In genomic region chr22:37678372-37678771, GRCh38 we compare ENCODE assay signal across 13 cellular contexts. TPM values are rescaled to one million over a fixed set of nuclear protein-coding genes. Genes with fewer than 3 reads are reported as not detected.
DNase-seq lines count a peak whose midpoint lies in the region; ATAC-seq and TF ChIP-seq lines count a peak whose summit lies in the region.
"Had no signal": no experiment of that assay in that cellular context is flagged by ENCODE, and none has a peak within 500 bp of the region (broad histone marks: within the 10 kb centered on the region; RNA-seq: fewer than 3 reads in every experiment).

No MANE protein-coding gene starts in this region.

- H3K4me2 ChIP-seq in SK-N-SH: peak overlapping the region; percentile 98

- H3K36me3 ChIP-seq in SK-N-SH (replicated peaks in 1 of 2; ENCODE audit: control insufficient read depth in 1 of 2, insufficient read depth in 2 of 2, low read length in 1 of 2) (peaks cover 17 to 29% of the 10 kb centered on the region in 2 experiments), stomach smooth muscle (ENCODE audit: control insufficient read depth in 2 of 2, insufficient read depth in 2 of 2, low read length in 2 of 2) (peaks cover 8 to 11% of the 10 kb centered on the region in 2 donors)

- WGBS in SK-N-SH (ENCODE audit: low lambda C conversion rate): 98% methylated on average over 6 of the region's 18 CpGs

- H3K9me3 Mint-ChIP-seq in WTC11: no peaks in the 10 kb centered on the region

- H3K4me3 ChIP-seq in SK-N-SH (ENCODE audit: low read depth in 2 of 2, low read length in 1 of 2): peak overlapping the region in 1 of 2 experiments; percentile 92; a peak in 3 of 4 replicates
- peak overlapping the region; percentile 88 for H3K4me3 ChIP-seq in fibroblast of villous mesenchyme (ENCODE audit: low read depth, low read length)
- peak overlapping the region; percentile 19 to 54 for H3K4me3 ChIP-seq in stomach smooth muscle (ENCODE audit: low read length in 2 of 2)

- H3K27me3 Mint-ChIP-seq in WTC11 (ENCODE audit: low read depth): peaks cover 18% of the 10 kb centered on the region

- H3K27ac ChIP-seq in SK-N-SH (ENCODE audit: low read depth in 2 of 2, low read length in 1 of 2) (peak overlapping the region in 1 of 2 experiments; percentile 94; a peak in 2 of 4 replicates), stomach smooth muscle (ENCODE audit: low read length) (no peak overlapping the region)

- H3K4me3 Mint-ChIP-seq in WTC11: peak overlapping the region; percentile 45

- H2AFZ ChIP-seq in SK-N-SH (ENCODE audit: low read depth): no peak overlapping the region

- ATAC-seq in SK-N-SH treated with all-trans-retinoic acid at 6 μM for 48 hours: no peak
- ATAC-seq in WTC11: no peak

- CTCF ChIA-PET in SK-N-SH (lab: Yijun Ruan, JAX): interaction anchor here (1.8 to 44.3 kb wide), 2 partner anchors 17 to 45 kb away, joined by 6 to 898 read pairs; partner anchors contain the start of gene SH3BP1
- CTCF ChIA-PET in WTC11 (lab: Charles Lee): interaction anchor here (0.7 to 6.8 kb wide), 2 partner anchors 36 to 275 kb away, joined by 3 to 51 read pairs; partner anchors contain the start of genes C22orf23 and POLR2F

- peaks cover 16 to 22% of the 10 kb centered on the region in 2 experiments; a peak in 2 of 4 replicates for H3K4me1 ChIP-seq in SK-N-SH (ENCODE audit: control insufficient read depth in 1 of 2, insufficient read depth in 2 of 2, low read depth in 1 of 2, low read length in 1 of 2)
- peaks cover 53% of the 10 kb centered on the region for H3K4me1 ChIP-seq in stomach smooth muscle (ENCODE audit: control insufficient read depth, insufficient read depth, low read length)

- H4K20me1 ChIP-seq in SK-N-SH (ENCODE audit: insufficient read depth): peaks cover 45% of the 10 kb centered on the region

- POLR2A ChIA-PET in SK-N-SH (lab: Yijun Ruan, JAX): no interaction called here
- POLR2A ChIA-PET in WTC11 (lab: Charles Lee): interaction anchor here (1.0 kb wide), 1 partner anchor 71 kb away, joined by 5 read pairs; no protein-coding TSS in a partner anchor

- peaks cover 13% of the 10 kb centered on the region for H3K4me1 Mint-ChIP-seq in WTC11

- no peaks in the 10 kb centered on the region for H3K36me3 Mint-ChIP-seq in WTC11

- no peak for TF ChIP-seq RAD21 in SK-N-SH (IDR thresholded peaks at IDR 0.05; ENCODE audit: low read length)

- peak overlapping the region; percentile 96; the same call in 1 of the 2 replicates for H3K27ac Mint-ChIP-seq in WTC11

- peaks cover 70% of the 10 kb centered on the region for H3F3A ChIP-seq in SK-N-SH (replicated peaks; ENCODE audit: insufficient read depth)

- H3K9me3 ChIP-seq in SK-N-SH (no peaks in the 10 kb centered on the region), stomach smooth muscle (ENCODE audit: control insufficient read depth in 2 of 2, low read length in 2 of 2) (no peaks in the 10 kb centered on the region)

- no peaks in the 10 kb centered on the region for H3K27me3 ChIP-seq in SK-N-SH (ENCODE audit: insufficient read depth)
- no peaks in the 10 kb centered on the region for H3K27me3 ChIP-seq in stomach smooth muscle (ENCODE audit: control insufficient read depth in 1 of 2, insufficient read depth in 2 of 2, low read length in 2 of 2)

- H3K79me2 ChIP-seq in SK-N-SH (ENCODE audit: insufficient read depth): peaks cover 37% of the 10 kb centered on the region

- DNase-seq in SK-N-SH: no peak
- DNase-seq in WTC11 (ENCODE audit: low spot score): no peak
- DNase-seq in fibroblast of villous mesenchyme (ENCODE audit: low read depth): no peak
- no peak for DNase-seq in DMS53 (lab: John Stamatoyannopoulos, UW)
- no peak for DNase-seq in amygdala (lab: John Stamatoyannopoulos, UW)
- no peak for DNase-seq in stimulated activated CD4-positive, alpha-beta T cell treated with anti-CD3 and anti-CD28 coated beads, Interleukin-4, amount 100 ng/mL, for 24 hours
- DNase-seq: 8988T; activated T-cell treated with anti-CD3 and anti-CD28 coated beads, Interleukin-2, amount 50 U/mL, for 1 hour; HCEC 1CT; NCI-H1048; NCI-H69 had no signal

- peak overlapping the region; percentile 65; the same call in 1 of the 2 replicates for H3K9ac ChIP-seq in SK-N-SH
- peak overlapping the region in 1 of 2 donors; percentile 45 for H3K9ac ChIP-seq in stomach smooth muscle (ENCODE audit: low read length in 2 of 2)

- TF ChIP-seq EP300 in SK-N-SH (IDR thresholded peaks at IDR 0.05; ENCODE audit: borderline replicate concordance in 1 of 2, low read depth in 1 of 2, low read length in 1 of 2): no peak

- H3K9me2 ChIP-seq in SK-N-SH: no peaks in the 10 kb centered on the region

- TF ChIP-seq CTCF in SK-N-SH (IDR thresholded peaks at IDR 0.05) (no peak), WTC11 (IDR thresholded peaks at IDR 0.05) (no peak), fibroblast of villous mesenchyme (IDR thresholded peaks at IDR 0.05; ENCODE audit: insufficient read depth, low read depth, low read length) (no peak)

TF ChIP-seq in SK-N-SH, 30 proteins besides CTCF, POLR2A, EP300 and RAD21 (continues in another document):
- TF ChIP-seq SIN3A (IDR thresholded peaks at IDR 0.05; ENCODE audit: borderline replicate concordance, low read depth, low read length) (no peak), RFX5 (IDR thresholded peaks at IDR 0.05; ENCODE audit: low read length) (no peak)

TF ChIP-seq in SK-N-SH treated with all-trans-retinoic acid at 6 μM for 48 hours, 23 proteins besides CTCF, POLR2A, EP300 and RAD21 (continues in another document):
- no peak for TF ChIP-seq SNAI2 (CRISPR knock-in tag; IDR thresholded peaks at IDR 0.05)
- no peak for TF ChIP-seq PPARA (CRISPR knock-in tag; IDR thresholded peaks at IDR 0.05; ENCODE audit: borderline replicate concordance)
- TF ChIP-seq ARNTL (CRISPR knock-in tag; IDR thresholded peaks at IDR 0.05; ENCODE audit: borderline replicate concordance, low read depth): no peak
- no peak for TF ChIP-seq BACH2 (CRISPR knock-in tag; IDR thresholded peaks at IDR 0.05; ENCODE audit: borderline replicate concordance)
- no peak for TF ChIP-seq ZC3H10 (CRISPR knock-in tag; IDR thresholded peaks at IDR 0.05)
- no peak for TF ChIP-seq ZNF70 (CRISPR knock-in tag; IDR thresholded peaks at IDR 0.05)
- no peak for TF ChIP-seq ZNF565 (CRISPR knock-in tag; conservative IDR thresholded peaks at IDR 0.05; ENCODE audit: low read depth)

TF ChIP-seq in WTC11, 78 proteins besides CTCF, POLR2A, EP300 and RAD21 (continues in another document):
- TF ChIP-seq ZNF263 (CRISPR knock-in tag; IDR thresholded peaks at IDR 0.05; ENCODE audit: low read depth) (no peak), JUN (CRISPR knock-in tag; IDR thresholded peaks at IDR 0.05) (no peak), FOXP1 (CRISPR knock-in tag; IDR thresholded peaks at IDR 0.05; ENCODE audit: borderline replicate concordance) (no peak), KAT7 (CRISPR knock-in tag; IDR thresholded peaks at IDR 0.05; ENCODE audit: borderline replicate concordance) (no peak), ZNF281 (CRISPR knock-in tag; IDR thresholded peaks at IDR 0.05) (no peak), ZNF138 (CRISPR knock-in tag; conservative IDR thresholded peaks at IDR 0.05) (no peak)

RNA-seq across cellular contexts. Expression of gene LGALS1, which starts 2.9 kb away (rescaled TPM):
- 9,680 and 12,045 TPM in 2 replicates for polyA plus RNA-seq in SK-N-SH (2012; rRNA removed)
- 4,725 and 6,471 TPM in 2 replicates for polyA plus RNA-seq in SK-N-SH (2012; cell fraction: cytosol; rRNA removed)
- polyA plus RNA-seq in SK-N-SH (2012; cell fraction: nucleus; rRNA removed): 4,064 and 4,989 TPM in 2 replicates
- total RNA-seq in WTC11 (2021): 17.3 to 23.5 TPM (median 19.2 TPM) in 3 replicates
- total RNA-seq in fibroblast of villous mesenchyme: 3,707 and 5,728 TPM in 2 replicates

RNA-seq across cellular contexts. Expression of gene NOL12, which starts 7.8 kb away (rescaled TPM):
- 48.2 and 52.2 TPM in 2 replicates for polyA plus RNA-seq in SK-N-SH (2012; rRNA removed)
- 40.0 and 45.5 TPM in 2 replicates for polyA plus RNA-seq in SK-N-SH (2012; cell fraction: cytosol; rRNA removed)
- 141 and 151 TPM in 2 replicates for polyA plus RNA-seq in SK-N-SH (2012; cell fraction: nucleus; rRNA removed)
- total RNA-seq in WTC11 (2021) (20.3 to 24.9 TPM (median 22.0 TPM) in 3 replicates), fibroblast of villous mesenchyme (7.3 and 10.3 TPM in 2 replicates)

RNA-seq across cellular contexts. Expression of gene TRIOBP, which starts 18.5 kb away (rescaled TPM):
- polyA plus RNA-seq in SK-N-SH (2012; rRNA removed): 43.6 and 47.3 TPM in 2 replicates
- polyA plus RNA-seq in SK-N-SH (2012; cell fraction: cytosol; rRNA removed): 23.6 and 36.7 TPM in 2 replicates
- polyA plus RNA-seq in SK-N-SH (2012; cell fraction: nucleus; rRNA removed): 51.7 and 58.8 TPM in 2 replicates
- total RNA-seq in WTC11 (2021): 54.0 to 58.9 TPM (median 56.8 TPM) in 3 replicates
- 121 and 141 TPM in 2 replicates for total RNA-seq in fibroblast of villous mesenchyme

RNA-seq across cellular contexts. Expression of gene PDXP, which starts 19.8 kb away (rescaled TPM):
- 22.5 and 24.5 TPM in 2 replicates for polyA plus RNA-seq in SK-N-SH (2012; rRNA removed)
- 13.3 and 20.5 TPM in 2 replicates for polyA plus RNA-seq in SK-N-SH (2012; cell fraction: cytosol; rRNA removed)
- polyA plus RNA-seq in SK-N-SH (2012; cell fraction: nucleus; rRNA removed): 7.5 and 7.9 TPM in 2 replicates
- 36.1 to 42.5 TPM (median 42.3 TPM) in 3 replicates for total RNA-seq in WTC11 (2021)
- 9.0 and 9.9 TPM in 2 replicates for total RNA-seq in fibroblast of villous mesenchyme

RNA-seq across cellular contexts. Expression of gene SH3BP1, which starts 38.9 kb away (rescaled TPM):
- 8.6 and 8.9 TPM in 2 replicates for polyA plus RNA-seq in SK-N-SH (2012; rRNA removed)
- polyA plus RNA-seq in SK-N-SH (2012; cell fraction: cytosol; rRNA removed): 5.9 and 10.2 TPM in 2 replicates
- polyA plus RNA-seq in SK-N-SH (2012; cell fraction: nucleus; rRNA removed): 28.2 and 29.7 TPM in 2 replicates
- total RNA-seq in WTC11 (2021) (35.4 to 39.4 TPM (median 36.6 TPM) in 3 replicates), fibroblast of villous mesenchyme (9.0 and 11.2 TPM in 2 replicates)

Comparison
In these comparisons a context has a peak if more than half of its experiments do, and no peak if none do; other contexts are left out.
1. RNA of gene LGALS1, which starts 2.9 kb away (total RNA-seq): 3,707 to 5,728 TPM in fibroblast of villous mesenchyme; 17.3 to 23.5 TPM in WTC11; every median in the first group is over 100 times any median in the second.